Comparison of ENCODE assay signal across 21 cellular contexts in the genomic region with DNA sequence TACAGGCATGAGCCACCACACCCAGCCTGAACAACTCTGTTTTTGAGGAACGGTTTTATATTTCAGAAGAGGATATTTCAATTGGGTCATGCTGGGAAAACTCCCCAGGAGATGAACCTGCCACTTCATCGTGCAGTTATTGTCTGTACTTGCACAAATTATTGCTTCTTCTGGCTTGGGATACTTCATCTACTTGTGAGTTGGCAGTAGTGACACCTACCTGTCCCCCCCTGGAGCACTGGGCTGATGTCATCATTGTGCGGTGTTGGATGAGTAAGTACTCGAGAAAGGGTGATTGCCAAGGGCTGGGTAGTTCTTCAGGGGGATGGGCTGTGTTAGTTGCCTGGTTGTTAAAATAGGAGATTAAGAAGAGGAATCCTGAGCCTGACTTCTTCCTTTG.
DNase-seq lines count a peak whose midpoint lies in the region; ATAC-seq, FAIRE-seq and TF ChIP-seq lines count a peak whose summit lies in the region.
"Had no signal": no experiment of that assay in that cellular context is flagged by ENCODE, and none has a peak within 500 bp of the region (broad histone marks: within the 10 kb centered on the region; RNA-seq: fewer than 3 reads in every experiment).

No MANE protein-coding gene starts in this region.

- peaks cover 5 to 11% of the 10 kb centered on the region in 2 donors for H3K9me3 Mint-ChIP-seq in stimulated activated naive B cell treated with anti-CD40 and anti-IgM and Interleukin-4, amounts not matched to agents 10 μg/mL and 1 μg/mL and 100 μg/mL, for 72 hours
- peaks cover 0 to 9% (median under 1%) of the 10 kb centered on the region in 6 donors for H3K9me3 Mint-ChIP-seq in immature natural killer cell

- POLR2A ChIA-PET in RWPE1 (lab: Yijun Ruan, JAX; ENCODE audit: low non-redundant PET), result no interaction called here

- H3K27ac ChIP-seq in right atrium auricular region (peak overlapping the region in 1 of 2 donors; percentile 7), RWPE1 (no peak overlapping the region), foreskin keratinocyte (no peak overlapping the region)
- H3K27ac ChIP-seq: neural progenitor cell, PC-9, upper lobe of right lung had no signal

- no peaks in the 10 kb centered on the region for H3K4me1 Mint-ChIP-seq in stimulated activated naive B cell treated with anti-CD40 and anti-IgM and Interleukin-4, amounts not matched to agents 10 μg/mL and 1 μg/mL and 100 μg/mL, for 72 hours
- H3K4me1 Mint-ChIP-seq in immature natural killer cell, result no peaks in the 10 kb centered on the region
- H3K4me1 Mint-ChIP-seq: activated CD4-positive, alpha-beta T cell treated with anti-CD3 and anti-CD28 coated beads, Interleukin-2, amount 10 ng/mL, durations not matched to agents 24 days and 14 days; activated naive CD8-positive, alpha-beta T cell treated with anti-CD3 and anti-CD28 coated beads for 36 hours; neural progenitor cell had no signal

- H3K27me3 Mint-ChIP-seq in stimulated activated naive B cell treated with anti-CD40 and anti-IgM and Interleukin-4, amounts not matched to agents 10 μg/mL and 1 μg/mL and 100 μg/mL, for 72 hours, result peaks cover 4 to 18% of the 10 kb centered on the region in 2 donors
- H3K27me3 Mint-ChIP-seq in immature natural killer cell (ENCODE audit: low read depth in 3 of 3), result no peaks in the 10 kb centered on the region

- CTCF ChIA-PET in RWPE1 (lab: Yijun Ruan, JAX), result no interaction called here

- H3K9me3 ChIP-seq in right atrium auricular region, result peaks cover 0 to 6% of the 10 kb centered on the region in 2 donors
- H3K9me3 ChIP-seq: upper lobe of right lung had no signal

- no peak overlapping the region for H3K27ac Mint-ChIP-seq in stimulated activated naive B cell treated with anti-CD40 and anti-IgM and Interleukin-4, amounts not matched to agents 10 μg/mL and 1 μg/mL and 100 μg/mL, for 72 hours
- no peak overlapping the region for H3K27ac Mint-ChIP-seq in immature natural killer cell
- H3K27ac Mint-ChIP-seq: activated CD4-positive, alpha-beta T cell treated with anti-CD3 and anti-CD28 coated beads, Interleukin-2, amount 10 ng/mL, durations not matched to agents 24 days and 14 days; activated naive CD8-positive, alpha-beta T cell treated with anti-CD3 and anti-CD28 coated beads for 36 hours; neural progenitor cell had no signal

- no peak overlapping the region for H3K4me3 ChIP-seq in right atrium auricular region
- H3K4me3 ChIP-seq: lung, neural progenitor cell, PC-9, upper lobe of right lung had no signal

- H3K27me3 ChIP-seq in right atrium auricular region (no peaks in the 10 kb centered on the region), foreskin keratinocyte (no peaks in the 10 kb centered on the region)
- H3K27me3 ChIP-seq: neural progenitor cell, upper lobe of right lung had no signal

- TF ChIP-seq CTCF in right atrium auricular region (IDR thresholded peaks at IDR 0.05) (no peak), RWPE1 (conservative IDR thresholded peaks at IDR 0.05; ENCODE audit: low read depth) (no peak), foreskin keratinocyte (conservative IDR thresholded peaks at IDR 0.05) (no peak)

- H3K36me3 ChIP-seq in right atrium auricular region, result no peaks in the 10 kb centered on the region
- H3K36me3 ChIP-seq: neural progenitor cell, upper lobe of right lung had no signal

- ATAC-seq in Right ventricle myocardium inferior (peak; percentile 63), foreskin keratinocyte (peak; percentile 98)
- ATAC-seq in stimulated activated naive B cell treated with anti-CD40 and anti-IgM and Interleukin-4, amounts not matched to agents 10 μg/mL and 1 μg/mL and 100 μg/mL, for 72 hours (replicated peaks), result no peak
- ATAC-seq: upper lobe of right lung had no signal

- intact Hi-C loops in Right ventricle myocardium inferior (cut with DNase I), result no loop called here

- H3K4me1 ChIP-seq in right atrium auricular region (peaks cover 0 to 9% of the 10 kb centered on the region in 2 donors), foreskin keratinocyte (no peaks in the 10 kb centered on the region)
- H3K4me1 ChIP-seq: neural progenitor cell, upper lobe of right lung had no signal

- H3K4me3 Mint-ChIP-seq in stimulated activated naive B cell treated with anti-CD40 and anti-IgM and Interleukin-4, amounts not matched to agents 10 μg/mL and 1 μg/mL and 100 μg/mL, for 72 hours, result no peak overlapping the region
- H3K4me3 Mint-ChIP-seq in immature natural killer cell, result no peak overlapping the region
- H3K4me3 Mint-ChIP-seq: activated CD4-positive, alpha-beta T cell treated with anti-CD3 and anti-CD28 coated beads, Interleukin-2, amount 10 ng/mL, durations not matched to agents 24 days and 14 days; activated naive CD8-positive, alpha-beta T cell treated with anti-CD3 and anti-CD28 coated beads for 36 hours; neural progenitor cell had no signal

- no peaks in the 10 kb centered on the region for H3K36me3 Mint-ChIP-seq in stimulated activated naive B cell treated with anti-CD40 and anti-IgM and Interleukin-4, amounts not matched to agents 10 μg/mL and 1 μg/mL and 100 μg/mL, for 72 hours
- no peaks in the 10 kb centered on the region for H3K36me3 Mint-ChIP-seq in immature natural killer cell
- H3K36me3 Mint-ChIP-seq: activated naive CD8-positive, alpha-beta T cell treated with anti-CD3 and anti-CD28 coated beads for 36 hours; neural progenitor cell had no signal

- FAIRE-seq in urothelium cell line (lab: Jason Lieb, UNC), result peak; percentile 27
- FAIRE-seq: H1 had no signal

- DNase-seq in Right ventricle myocardium inferior (ENCODE audit: missing footprints), result no peak
- DNase-seq in right atrium auricular region (ENCODE audit: low spot score), result no peak
- DNase-seq in RWPE1 (ENCODE audit: low spot score), result peak; percentile 63
- DNase-seq in foreskin keratinocyte, result peak; percentile 91 to 95
- peak; percentile 17 for DNase-seq in urothelium cell line (ENCODE audit: low spot score)
- DNase-seq in stimulated activated naive B cell treated with anti-CD40 and anti-IgM and Interleukin-4, amounts not matched to agents 10 μg/mL and 1 μg/mL and 100 μg/mL, for 72 hours, result no peak
- DNase-seq in T-helper 2 cell, result no peak
- DNase-seq in immature natural killer cell, result no peak
- DNase-seq: activated CD4-positive, alpha-beta T cell treated with anti-CD3 and anti-CD28 coated beads, Interleukin-2, amount 10 ng/mL, durations not matched to agents 24 days and 14 days; activated naive CD8-positive, alpha-beta T cell treated with anti-CD3 and anti-CD28 coated beads for 36 hours; COR-L47; MV-4-11; NCI-H187 treated with DMSO at 0.1 percent for 48 hours; NCI-H345; NCI-H82; posterior cingulate gyrus; upper lobe of right lung had no signal

Comparison
In these comparisons a context has a peak if more than half of its experiments do, and no peak if none do; other contexts are left out.
1. ATAC-seq: peak in Right ventricle myocardium inferior (single experiment) and foreskin keratinocyte (single experiment); none in stimulated activated naive B cell treated with anti-CD40 and anti-IgM and Interleukin-4, amounts not matched to agents 10 μg/mL and 1 μg/mL and 100 μg/mL, for 72 hours (0 of 2).
2. DNase-seq: peak in RWPE1 (single experiment), foreskin keratinocyte (2 of 2) and urothelium cell line (single experiment); none in Right ventricle myocardium inferior (single experiment), right atrium auricular region (single experiment), stimulated activated naive B cell treated with anti-CD40 and anti-IgM and Interleukin-4, amounts not matched to agents 10 μg/mL and 1 μg/mL and 100 μg/mL, for 72 hours (single experiment), T-helper 2 cell (0 of 5) and immature natural killer cell (0 of 3).